Comparison of ENCODE assay signal across 17 cellular contexts in the genomic region with DNA sequence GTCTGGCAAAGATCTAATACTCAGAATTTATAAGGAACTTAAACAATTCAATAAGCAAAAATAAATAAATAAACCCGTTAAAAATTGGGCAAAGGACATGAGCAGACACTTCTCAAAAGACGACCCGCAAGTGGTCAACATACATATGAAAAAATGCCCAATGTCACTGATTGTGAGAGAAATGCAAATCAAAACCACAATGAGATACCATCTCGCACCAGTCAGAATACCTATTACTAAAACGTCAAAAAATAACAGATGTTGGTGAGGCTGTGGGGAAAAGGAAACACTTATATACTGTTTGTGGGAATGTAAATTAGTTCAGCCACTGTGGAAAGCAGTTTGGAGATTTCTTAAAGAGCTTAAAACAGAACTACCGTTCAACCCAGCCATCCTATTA.
"Had no signal": no experiment of that assay in that cellular context is flagged by ENCODE, and none has a peak within 500 bp of the region (broad histone marks: within the 10 kb centered on the region; RNA-seq: fewer than 3 reads in every experiment).

No MANE protein-coding gene starts in this region.

- H3K27ac ChIP-seq: esophagus muscularis mucosa, gastroesophageal sphincter, heart left ventricle, left lung, neural progenitor cell, psoas muscle, testis, upper lobe of left lung had no signal

- FAIRE-seq: endothelial cell of umbilical vein had no signal

- H3K36me3 ChIP-seq: esophagus muscularis mucosa, gastroesophageal sphincter, heart left ventricle, left lung, neural progenitor cell, upper lobe of left lung had no signal

- H3K27me3 ChIP-seq: esophagus muscularis mucosa, gastroesophageal sphincter, heart left ventricle, neural progenitor cell, testis, upper lobe of left lung had no signal

- DNase-seq: activated B cell treated with CpG ODN at 0.5 μM for 24 hours; activated CD4-positive, alpha-beta memory T cell treated with anti-CD3 and anti-CD28 coated beads for 36 hours; activated CD4-positive, alpha-beta T cell treated with anti-CD3 and anti-CD28 coated beads for 4 hours; activated gamma-delta T cell treated with Interleukin-2 at 50 U/mL for 16 hours; activated T-cell treated with anti-CD3 and anti-CD28 coated beads for 4 hours; effector CD8-positive, alpha-beta T cell; heart left ventricle; left lung; psoas muscle; right cardiac atrium; stimulated activated CD4-positive, alpha-beta T cell treated with anti-CD3 and anti-CD28 coated beads, Interleukin-2, amount 100 ng/mL, for 24 hours; testis; upper lobe of left lung had no signal

- ATAC-seq: gastroesophageal sphincter, heart left ventricle, left lung, psoas muscle, right cardiac atrium had no signal

- H3K4me1 ChIP-seq: esophagus muscularis mucosa, gastroesophageal sphincter, heart left ventricle, left lung, neural progenitor cell, psoas muscle, testis, upper lobe of left lung had no signal

- H3K9me3 ChIP-seq: esophagus muscularis mucosa, gastroesophageal sphincter, heart left ventricle, left lung, psoas muscle, testis, upper lobe of left lung had no signal

- H3K4me3 ChIP-seq: esophagus muscularis mucosa, gastroesophageal sphincter, heart left ventricle, left lung, neural progenitor cell, psoas muscle, testis, upper lobe of left lung had no signal
